8 cellular contexts compared by ENCODE assay signal in genomic region chr6:106628658-106629102, GRCh38. TPM values are rescaled to one million over a fixed set of nuclear protein-coding genes. Genes with fewer than 3 reads are reported as not detected.
DNase-seq lines count a peak whose midpoint lies in the region; ATAC-seq and TF ChIP-seq lines count a peak whose summit lies in the region.

No MANE protein-coding gene starts in this region.

- peaks cover 31% of the 10 kb centered on the region for H3K4me1 Mint-ChIP-seq in GM23338

- no peaks in the 10 kb centered on the region for H3K27me3 ChIP-seq in GM06990 (replicated peaks; ENCODE audit: control insufficient read depth, insufficient read depth, low read length)
- no peaks in the 10 kb centered on the region for H3K27me3 ChIP-seq in GM23338 (ENCODE audit: insufficient read depth)
- no peaks in the 10 kb centered on the region for H3K27me3 ChIP-seq in osteoblast (ENCODE audit: insufficient read depth, low read length)

- peak overlapping the region; percentile 83 for H2AFZ ChIP-seq in GM23338
- peak overlapping the region; percentile 86 for H2AFZ ChIP-seq in osteoblast (ENCODE audit: low read length)

- H3K4me3 Mint-ChIP-seq in GM23338 = peak overlapping the region; percentile 94

- H3K79me2 ChIP-seq in GM23338 (replicated peaks; ENCODE audit: insufficient read depth) = peaks cover 52% of the 10 kb centered on the region
- peaks cover 33% of the 10 kb centered on the region for H3K79me2 ChIP-seq in osteoblast (ENCODE audit: insufficient read depth, low read length)

- H3K4me3 ChIP-seq in GM06990 (replicated peaks; ENCODE audit: low read depth, low read length) (peak overlapping the region; percentile 93), GM23338 (peak overlapping the region; percentile 86), osteoblast (ENCODE audit: insufficient read depth, low read length) (peak overlapping the region; percentile 85)

- H3K27me3 Mint-ChIP-seq in GM23338 (ENCODE audit: insufficient read depth, low read depth, poor library complexity) = peaks cover 2% of the 10 kb centered on the region

- ATAC-seq in GM23338 (no peak), esophagus mucosa (peak; percentile 35), GM19351 (IDR thresholded peaks at IDR 0.05; ENCODE audit: unreplicated experiment) (no peak), GM19467 (IDR thresholded peaks at IDR 0.05; ENCODE audit: unreplicated experiment) (no peak)

- no peaks in the 10 kb centered on the region for H3K9me3 ChIP-seq in osteoblast (ENCODE audit: low read depth, low read length)

- no peaks in the 10 kb centered on the region; the same call in 1 of the 2 replicates for H3F3A ChIP-seq in GM23338 (replicated peaks; ENCODE audit: low read depth)

- no peaks in the 10 kb centered on the region for H3K9me2 ChIP-seq in GM23338 (ENCODE audit: insufficient read depth)

- H3K27ac ChIP-seq in GM23338 (ENCODE audit: low read depth) = peak overlapping the region; percentile 92
- H3K27ac ChIP-seq in osteoblast (ENCODE audit: low read depth, low read length) = peak overlapping the region; percentile 77

- H3K4me2 ChIP-seq in GM23338 = peak overlapping the region; percentile 99
- H3K4me2 ChIP-seq in osteoblast (ENCODE audit: insufficient read depth, low read length) = peak overlapping the region; percentile 81

- H3K9me3 Mint-ChIP-seq in GM23338 = peaks cover 3% of the 10 kb centered on the region; the same call in 1 of the 3 replicates

- peak overlapping the region; percentile 98 for H3K27ac Mint-ChIP-seq in GM23338

- H3K4me1 ChIP-seq in GM23338 (ENCODE audit: insufficient read depth) (peaks cover 22% of the 10 kb centered on the region), osteoblast (ENCODE audit: insufficient read depth, low read length) (peaks cover 12% of the 10 kb centered on the region)

- H3K36me3 Mint-ChIP-seq in GM23338 (ENCODE audit: low read depth) = peaks cover 11% of the 10 kb centered on the region

- DNase-seq in GM06990 (ENCODE audit: extremely low read depth, insufficient read length) (no peak), GM23338 (ENCODE audit: low spot score) (no peak), RKO (ENCODE audit: low spot score) (peak; percentile 37), osteoblast (ENCODE audit: insufficient read length, low spot score, missing footprints) (no peak), NCI-H2029 (lab: John Stamatoyannopoulos, UW) (no peak)

- no peak for TF ChIP-seq CTCF in GM06990 (IDR thresholded peaks at IDR 0.05; ENCODE audit: insufficient read depth, low read length, poor library complexity, severe bottlenecking)
- TF ChIP-seq CTCF in GM23338 (conservative IDR thresholded peaks at IDR 0.05; ENCODE audit: low read depth in 2 of 2) = no peak
- no peak for TF ChIP-seq CTCF in osteoblast (IDR thresholded peaks at IDR 0.05; ENCODE audit: extremely low read depth, low read depth, low read length)

- H3K36me3 ChIP-seq in GM06990 (ENCODE audit: control insufficient read depth, insufficient read depth, low read length) (no peaks in the 10 kb centered on the region), GM23338 (ENCODE audit: insufficient read depth) (no peaks in the 10 kb centered on the region), osteoblast (ENCODE audit: insufficient read depth, low read length) (no peaks in the 10 kb centered on the region)

- H4K20me1 ChIP-seq in GM23338 (replicated peaks; ENCODE audit: insufficient read depth) (no peaks in the 10 kb centered on the region), osteoblast (ENCODE audit: insufficient read depth, low read length) (peaks cover 9% of the 10 kb centered on the region)

TF ChIP-seq in GM23338, 12 proteins besides CTCF, POLR2A, EP300 and RAD21 (continues in another document):
- TF ChIP-seq EZH2phosphoT487 (IDR thresholded peaks at IDR 0.05; ENCODE audit: unreplicated experiment) = no peak
- TF ChIP-seq STAT1 (IDR thresholded peaks at IDR 0.05; ENCODE audit: unreplicated experiment) = no peak
- TF ChIP-seq EZH2 (IDR thresholded peaks at IDR 0.05; ENCODE audit: low read depth, unreplicated experiment) = no peak
- no peak for TF ChIP-seq CREB1 (CRISPR knock-in tag; IDR thresholded peaks at IDR 0.05; ENCODE audit: low read depth)
- no peak for TF ChIP-seq REST (IDR thresholded peaks at IDR 0.05; ENCODE audit: unreplicated experiment)
- TF ChIP-seq POLR2AphosphoS5 (IDR thresholded peaks at IDR 0.05; ENCODE audit: low read depth) = no peak
- TF ChIP-seq ETS1 (IDR thresholded peaks at IDR 0.05) = no peak
- no peak for TF ChIP-seq ZNF114 (CRISPR knock-in tag; IDR thresholded peaks at IDR 0.05)
- no peak for TF ChIP-seq NANOG (IDR thresholded peaks at IDR 0.05; ENCODE audit: borderline replicate concordance)

RNA-seq across cellular contexts. Expression of gene RTN4IP1, which starts 0.6 kb away (rescaled TPM):
- 17.0 and 17.5 TPM in 2 replicates for total RNA-seq in GM23338 (2014; rRNA removed; shearing (Covaris generic))
- polyA plus RNA-seq in GM23338 (2016; fragmentation: Nextera tagmentation; extraction: Ambion mirVana) = 14.5 and 16.4 TPM in 2 replicates
- 3.5 TPM for total RNA-seq in esophagus mucosa
- 4.4 and 5.1 TPM in 2 replicates for total RNA-seq in osteoblast

RNA-seq across cellular contexts. Expression of gene QRSL1, which starts 0.7 kb away (rescaled TPM):
- total RNA-seq in GM23338 (2014; rRNA removed; shearing (Covaris generic)) = 19.2 and 19.3 TPM in 2 replicates
- polyA plus RNA-seq in GM23338 (2016; fragmentation: Nextera tagmentation; extraction: Ambion mirVana) = 16.6 and 18.4 TPM in 2 replicates
- total RNA-seq in esophagus mucosa (12.6 TPM), osteoblast (12.7 and 13.8 TPM in 2 replicates)
